11 cellular contexts compared by ENCODE assay signal in genomic region chr1:22621761-22622160, GRCh38. TPM values are rescaled to one million over a fixed set of nuclear protein-coding genes. Genes with fewer than 3 reads are reported as not detected.
"Had no signal": no experiment of that assay in that cellular context is flagged by ENCODE, and none has a peak within 500 bp of the region (broad histone marks: within the 10 kb centered on the region; RNA-seq: fewer than 3 reads in every experiment).

No MANE protein-coding gene starts in this region.

- H3K9me3 ChIP-seq: HAP-1 had no signal

- ATAC-seq: HCT116, HepG2 had no signal

- DNase-seq: GM23248, GOT3, H7, HFFc6 had no signal

- H3K36me3 ChIP-seq: HAP-1 had no signal

- H3K4me1 ChIP-seq: HAP-1 had no signal

- H3K9ac ChIP-seq: GM23248 had no signal

- H2AFZ ChIP-seq: GM23248 had no signal

- H3K27ac ChIP-seq: GM23248, HL-60 had no signal

- H3K4me3 ChIP-seq: GM23248, HAP-1 had no signal

RNA-seq across cellular contexts. Expression of gene C1QA, which starts 14.7 kb away (rescaled TPM):
- total RNA-seq: GM23248, H4, H7, HepG2, HFFc6, HT1080 had no signal
- polyA plus RNA-seq: GM23248, HepG2, IgD-negative memory B cell had no signal

RNA-seq across cellular contexts. Expression of gene C1QC, which starts 21.7 kb away (rescaled TPM):
- total RNA-seq: GM23248, H4, H7, HepG2, HFFc6, HT1080 had no signal
- polyA plus RNA-seq: GM23248, HepG2, IgD-negative memory B cell had no signal

RNA-seq across cellular contexts. Expression of gene C1QB, which starts 31.3 kb away (rescaled TPM):
- total RNA-seq: GM23248, H4, H7, HepG2, HFFc6, HT1080 had no signal
- polyA plus RNA-seq: GM23248, HepG2, IgD-negative memory B cell had no signal

RNA-seq across cellular contexts. Expression of gene EPHA8, which starts 58.5 kb away (rescaled TPM):
- total RNA-seq: GM23248, HepG2, HFFc6, HT1080 had no signal
- polyA plus RNA-seq: GM23248, HepG2, IgD-negative memory B cell had no signal
